10 cellular contexts compared by ENCODE assay signal in the genomic region with DNA sequence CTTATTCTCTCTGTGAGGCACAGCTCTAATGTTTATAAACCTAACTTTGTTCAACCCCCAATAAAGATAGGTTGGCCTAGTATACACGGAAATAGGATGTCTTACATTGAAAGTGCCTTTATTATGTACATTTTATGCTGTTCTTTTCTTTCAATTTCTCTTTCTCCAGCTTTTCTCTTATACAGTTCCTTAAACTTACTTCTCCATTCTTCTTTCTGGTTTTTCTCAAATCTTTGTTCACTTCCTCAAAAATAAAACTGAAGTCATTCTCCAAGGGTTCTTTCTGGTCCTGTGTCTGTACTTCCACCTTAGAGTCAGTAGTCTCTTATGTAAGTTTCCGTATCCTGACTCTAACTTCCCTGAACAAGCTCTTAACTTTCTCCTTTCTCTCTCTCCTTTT. TPM values are rescaled to one million over a fixed set of nuclear protein-coding genes. Genes with fewer than 3 reads are reported as not detected.
A peak's percentile ranks its signal among the peaks of the same experiment; 100 is the strongest.
DNase-seq lines count a peak whose midpoint lies in the region; ATAC-seq and TF ChIP-seq lines count a peak whose summit lies in the region.
"Had no signal": no experiment of that assay in that cellular context is flagged by ENCODE, and none has a peak within 500 bp of the region (broad histone marks: within the 10 kb centered on the region; RNA-seq: fewer than 3 reads in every experiment).

No MANE protein-coding gene starts in this region.

- BruUV-seq in HCT116 (replicated peaks; lab: Mats Ljungman, UMichigan), result no TSS peak

- intact Hi-C loops in HCT116 (cut with micrococcal nuclease) (no loop called here), sciatic nerve (cut with DNase I) (no loop called here)

- no peak for ATAC-seq in HCT116
- peak; percentile 17 for ATAC-seq in effector memory CD8-positive, alpha-beta T cell (replicated peaks)
- ATAC-seq in sciatic nerve, result peak; percentile 52
- ATAC-seq in GM21390 (IDR thresholded peaks at IDR 0.05; ENCODE audit: unreplicated experiment), result no peak

- H3K9me3 ChIP-seq in HCT116 (ENCODE audit: control insufficient read depth in 1 of 2, insufficient read depth in 1 of 2, low read depth in 1 of 2, low read length in 2 of 2), result no peaks in the 10 kb centered on the region; a peak in 1 of 4 replicates

- no peak for TF ChIP-seq CTCF in HCT116 (IDR thresholded peaks at IDR 0.05 in 2 of 3, conservative IDR thresholded peaks at IDR 0.05 in 1 of 3; ENCODE audit: borderline replicate concordance in 1 of 3, insufficient read depth in 1 of 3, low read depth in 2 of 3, low read length in 2 of 3)

- H2AFZ ChIP-seq in HCT116 (ENCODE audit: low read depth, low read length, poor library complexity, severe bottlenecking), result peak overlapping the region; percentile 93
- H2AFZ ChIP-seq: hepatocyte had no signal

- DNase-seq in HCT116 (ENCODE audit: low read depth, low spot score) (no peak), NOMO-1 treated with dmso at 0.1 percent for 144 hours (lab: John Stamatoyannopoulos, UW; ENCODE audit: unreplicated experiment) (peak; percentile 64), sciatic nerve (ENCODE audit: low spot score) (no peak), LoVo (ENCODE audit: low spot score) (no peak), retina (no peak)
- DNase-seq in effector memory CD8-positive, alpha-beta T cell, result no peak
- DNase-seq: activated CD4-positive, CD25-positive, alpha-beta regulatory T cell treated with anti-CD3 and anti-CD28 coated beads, Interleukin-2, amount 50 U/mL, for 72 hours; NCI-H2029 had no signal

- no peak for TF ChIP-seq POLR2A in HCT116 (IDR thresholded peaks at IDR 0.05; ENCODE audit: borderline replicate concordance, extremely low read depth, insufficient read depth, insufficient read length)

- H3K79me2 ChIP-seq in HCT116 (ENCODE audit: insufficient read depth, low read length), result no peaks in the 10 kb centered on the region
- H3K79me2 ChIP-seq: hepatocyte had no signal

- TF ChIP-seq RAD21 in HCT116 (IDR thresholded peaks at IDR 0.05; ENCODE audit: low read depth), result no peak

- no peaks in the 10 kb centered on the region for H3K27me3 ChIP-seq in HCT116 (ENCODE audit: insufficient read depth, low read length)
- H3K27me3 ChIP-seq: hepatocyte had no signal

- no peak overlapping the region for H3K4me3 Mint-ChIP-seq in effector memory CD8-positive, alpha-beta T cell

- peak overlapping the region; percentile 32 for H3K4me2 ChIP-seq in HCT116 (ENCODE audit: low read length)
- H3K4me2 ChIP-seq: hepatocyte had no signal

- peaks cover 3 to 12% of the 10 kb centered on the region in 2 experiments; a peak in 3 of 4 replicates for H3K4me1 ChIP-seq in HCT116 (ENCODE audit: control insufficient read depth in 1 of 2, insufficient read depth in 2 of 2, low read length in 2 of 2)

- no peak overlapping the region for H3K4me3 ChIP-seq in HCT116 (replicated peaks in 1 of 2; ENCODE audit: low read depth in 1 of 2, low read length in 2 of 2)
- H3K4me3 ChIP-seq: hepatocyte had no signal

- H3K36me3 ChIP-seq in HCT116 (ENCODE audit: control insufficient read depth in 1 of 2, insufficient read depth in 2 of 2, low read length in 2 of 2), result no peaks in the 10 kb centered on the region

- no peak overlapping the region for H3K27ac Mint-ChIP-seq in effector memory CD8-positive, alpha-beta T cell

- no peak overlapping the region for H3K9ac ChIP-seq in HCT116 (ENCODE audit: low read length)

- POLR2A ChIA-PET in HCT116 (lab: Charles Lee), result no interaction called here

- no peaks in the 10 kb centered on the region for H3K9me2 ChIP-seq in HCT116 (ENCODE audit: insufficient read depth)

- no peak overlapping the region for H3K27ac ChIP-seq in HCT116 (ENCODE audit: low read depth, low read length)
- H3K27ac ChIP-seq: hepatocyte had no signal

- RAD21 ChIA-PET in HCT116 (lab: Charles Lee; ENCODE audit: low non-redundant PET in 1 of 2, low total read pairs in 2 of 2, uncharacterized antibody in 2 of 2, unreplicated experiment in 2 of 2), result no interaction called here

- CTCF ChIA-PET in HCT116 (lab: Charles Lee), result no interaction called here

- H4K20me1 ChIP-seq in HCT116 (ENCODE audit: insufficient read depth), result no peaks in the 10 kb centered on the region

- H3K9me3 Mint-ChIP-seq in effector memory CD8-positive, alpha-beta T cell, result no peaks in the 10 kb centered on the region

- H3K36me3 Mint-ChIP-seq in effector memory CD8-positive, alpha-beta T cell (ENCODE audit: insufficient read depth), result no peaks in the 10 kb centered on the region

- no peaks in the 10 kb centered on the region for H3K4me1 Mint-ChIP-seq in effector memory CD8-positive, alpha-beta T cell (ENCODE audit: low read depth in 2 of 2)

- H3K27me3 Mint-ChIP-seq in effector memory CD8-positive, alpha-beta T cell, result peaks cover 27 to 28% of the 10 kb centered on the region in 2 donors

TF ChIP-seq in HCT116, 20 proteins besides CTCF, POLR2A, EP300 and RAD21:
- TF ChIP-seq, protein P1, sequence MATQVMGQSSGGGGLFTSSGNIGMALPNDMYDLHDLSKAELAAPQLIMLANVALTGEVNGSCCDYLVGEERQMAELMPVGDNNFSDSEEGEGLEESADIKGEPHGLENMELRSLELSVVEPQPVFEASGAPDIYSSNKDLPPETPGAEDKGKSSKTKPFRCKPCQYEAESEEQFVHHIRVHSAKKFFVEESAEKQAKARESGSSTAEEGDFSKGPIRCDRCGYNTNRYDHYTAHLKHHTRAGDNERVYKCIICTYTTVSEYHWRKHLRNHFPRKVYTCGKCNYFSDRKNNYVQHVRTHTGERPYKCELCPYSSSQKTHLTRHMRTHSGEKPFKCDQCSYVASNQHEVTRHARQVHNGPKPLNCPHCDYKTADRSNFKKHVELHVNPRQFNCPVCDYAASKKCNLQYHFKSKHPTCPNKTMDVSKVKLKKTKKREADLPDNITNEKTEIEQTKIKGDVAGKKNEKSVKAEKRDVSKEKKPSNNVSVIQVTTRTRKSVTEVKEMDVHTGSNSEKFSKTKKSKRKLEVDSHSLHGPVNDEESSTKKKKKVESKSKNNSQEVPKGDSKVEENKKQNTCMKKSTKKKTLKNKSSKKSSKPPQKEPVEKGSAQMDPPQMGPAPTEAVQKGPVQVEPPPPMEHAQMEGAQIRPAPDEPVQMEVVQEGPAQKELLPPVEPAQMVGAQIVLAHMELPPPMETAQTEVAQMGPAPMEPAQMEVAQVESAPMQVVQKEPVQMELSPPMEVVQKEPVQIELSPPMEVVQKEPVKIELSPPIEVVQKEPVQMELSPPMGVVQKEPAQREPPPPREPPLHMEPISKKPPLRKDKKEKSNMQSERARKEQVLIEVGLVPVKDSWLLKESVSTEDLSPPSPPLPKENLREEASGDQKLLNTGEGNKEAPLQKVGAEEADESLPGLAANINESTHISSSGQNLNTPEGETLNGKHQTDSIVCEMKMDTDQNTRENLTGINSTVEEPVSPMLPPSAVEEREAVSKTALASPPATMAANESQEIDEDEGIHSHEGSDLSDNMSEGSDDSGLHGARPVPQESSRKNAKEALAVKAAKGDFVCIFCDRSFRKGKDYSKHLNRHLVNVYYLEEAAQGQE (IDR thresholded peaks at IDR 0.05; ENCODE audit: low read depth), result no peak
- TF ChIP-seq FOSL1 (IDR thresholded peaks at IDR 0.05; ENCODE audit: low read depth), result no peak
TF ChIP-seq in HCT116: peak in this region for 0.

RNA-seq across cellular contexts. Expression of gene NAMPT, which starts 29.2 kb away (rescaled TPM):
- 113 TPM for total RNA-seq in HCT116 (2021; ENCODE audit: unreplicated experiment)
- 37.2 and 46.4 TPM in 2 replicates for polyA plus RNA-seq in HCT116 (2012)
- total RNA-seq in sciatic nerve, result 286 TPM

Comparison
In these comparisons a context has a peak if more than half of its experiments do, and no peak if none do; other contexts are left out.
1. ATAC-seq: peak in effector memory CD8-positive, alpha-beta T cell (single experiment) and sciatic nerve (single experiment); none in HCT116 (single experiment) and GM21390 (single experiment).